In the genomic region with DNA sequence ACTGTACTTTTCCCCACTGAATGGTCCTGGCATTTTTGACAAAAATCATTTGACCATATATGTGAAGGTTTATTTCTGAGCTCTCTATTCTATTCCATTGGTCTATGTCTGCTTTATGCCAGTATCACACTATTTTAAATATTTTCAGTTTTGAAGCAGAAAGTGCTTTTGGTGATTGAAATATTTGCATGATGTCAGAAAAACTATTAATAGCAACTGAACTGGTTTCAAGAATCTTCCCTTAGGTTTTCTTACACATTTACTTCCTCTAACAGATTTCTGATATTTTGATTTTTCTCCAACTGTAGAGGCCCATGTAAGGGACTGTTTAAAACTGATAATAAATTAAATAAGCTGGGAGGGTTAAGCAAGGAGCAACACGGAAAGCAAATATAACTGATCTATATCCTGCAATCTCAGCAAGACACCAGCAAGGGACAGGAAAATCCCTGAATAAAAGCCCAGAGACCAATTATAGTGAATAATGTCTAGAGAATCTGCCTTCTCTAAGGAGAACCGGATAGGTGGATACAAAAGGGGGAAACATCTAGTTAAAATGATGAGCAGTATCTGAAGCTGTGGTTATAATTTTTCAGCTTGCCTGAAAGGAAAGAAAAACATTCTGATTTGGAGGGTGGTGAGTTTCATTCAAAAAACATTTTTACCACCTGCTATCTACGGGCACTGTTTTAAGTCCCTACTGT, we compare ENCODE assay signal across 15 cellular contexts.
A peak's percentile ranks its signal among the peaks of the same experiment; 100 is the strongest.
DNase-seq lines count a peak whose midpoint lies in the region; ATAC-seq, FAIRE-seq and TF ChIP-seq lines count a peak whose summit lies in the region.
"Had no signal": no experiment of that assay in that cellular context is flagged by ENCODE, and none has a peak within 500 bp of the region (broad histone marks: within the 10 kb centered on the region; RNA-seq: fewer than 3 reads in every experiment).

No MANE protein-coding gene starts in this region.

- peaks cover 4% of the 10 kb centered on the region for H3K36me3 ChIP-seq in OCI-LY3 (replicated peaks; ENCODE audit: low read depth, low read length)

- peaks cover 4% of the 10 kb centered on the region in 2 donors for H3K36me3 Mint-ChIP-seq in stimulated activated naive B cell treated with anti-CD40 and anti-IgM and Interleukin-4, amounts not matched to agents 10 μg/mL and 1 μg/mL and 100 μg/mL, for 72 hours
- peaks cover 0 to 5% (median 0%) of the 10 kb centered on the region in 3 experiments; a peak in 3 of 7 replicates for H3K36me3 Mint-ChIP-seq in H9 (ENCODE audit: insufficient read depth in 1 of 3, low read depth in 3 of 3)

- ATAC-seq in stimulated activated naive B cell treated with anti-CD40 and anti-IgM and Interleukin-4, amounts not matched to agents 10 μg/mL and 1 μg/mL and 100 μg/mL, for 72 hours (replicated peaks), result peak; percentile 14 to 48
- ATAC-seq: body of pancreas, HepG2, right cardiac atrium had no signal

- no peaks in the 10 kb centered on the region for H3K27me3 Mint-ChIP-seq in stimulated activated naive B cell treated with anti-CD40 and anti-IgM and Interleukin-4, amounts not matched to agents 10 μg/mL and 1 μg/mL and 100 μg/mL, for 72 hours
- H3K27me3 Mint-ChIP-seq in H9 (ENCODE audit: low read depth), result no peaks in the 10 kb centered on the region

- FAIRE-seq in HTR-8/SVneo (lab: Jason Lieb, UNC), result no peak
- FAIRE-seq: endometrium, HepG2 had no signal

- H4K20me1 ChIP-seq in OCI-LY3 (ENCODE audit: insufficient read depth, low read length) (no peaks in the 10 kb centered on the region), H9 (ENCODE audit: control insufficient read depth, insufficient read depth, insufficient read length) (no peaks in the 10 kb centered on the region)

- no peak overlapping the region for H2BK12ac ChIP-seq in H9 (ENCODE audit: insufficient read length, low read depth, low read length)

- no peaks in the 10 kb centered on the region for H3K9me3 Mint-ChIP-seq in stimulated activated naive B cell treated with anti-CD40 and anti-IgM and Interleukin-4, amounts not matched to agents 10 μg/mL and 1 μg/mL and 100 μg/mL, for 72 hours
- no peaks in the 10 kb centered on the region for H3K9me3 Mint-ChIP-seq in H9

- H3K56ac ChIP-seq in H9 (ENCODE audit: insufficient read length, low read depth, low read length), result no peak overlapping the region

- no peak overlapping the region for H2BK20ac ChIP-seq in H9 (ENCODE audit: low read depth, low read length, poor library complexity, severe bottlenecking)

- no peak overlapping the region for H2BK15ac ChIP-seq in H9 (ENCODE audit: low read depth, low read length)

- no peak overlapping the region for H4K5ac ChIP-seq in H9 (ENCODE audit: insufficient read length, low read depth, low read length)

- no peak overlapping the region for H3K4ac ChIP-seq in H9 (ENCODE audit: low read depth, low read length)

- no peaks in the 10 kb centered on the region for H3K9me3 ChIP-seq in OCI-LY3 (ENCODE audit: insufficient read depth, low read length)
- no peaks in the 10 kb centered on the region for H3K9me3 ChIP-seq in H9 (ENCODE audit: control insufficient read depth, low read depth, low read length)
- H3K9me3 ChIP-seq: body of pancreas had no signal

- H3K27me3 ChIP-seq in OCI-LY3 (ENCODE audit: low read depth, low read length) (no peaks in the 10 kb centered on the region), H9 (ENCODE audit: insufficient read depth, low read length) (no peaks in the 10 kb centered on the region)
- H3K27me3 ChIP-seq: body of pancreas had no signal

- H3K18ac ChIP-seq in H9 (ENCODE audit: insufficient read length, low read depth, low read length), result no peak overlapping the region

- H3K4me2 ChIP-seq in OCI-LY3 (ENCODE audit: low read length) (peak overlapping the region; percentile 90), H9 (ENCODE audit: insufficient read depth, insufficient read length, low read length) (no peak overlapping the region)

- H3K4me1 Mint-ChIP-seq in stimulated activated naive B cell treated with anti-CD40 and anti-IgM and Interleukin-4, amounts not matched to agents 10 μg/mL and 1 μg/mL and 100 μg/mL, for 72 hours, result peaks cover 17 to 43% of the 10 kb centered on the region in 2 donors
- H3K4me1 Mint-ChIP-seq in H9, result peaks cover 2 to 5% of the 10 kb centered on the region in 2 experiments; a peak in 3 of 4 replicates

- TF ChIP-seq CTCF in GM10266 (IDR thresholded peaks at IDR 0.05; ENCODE audit: control insufficient read depth, insufficient read depth, low read depth, missing control alignments), result no peak
- TF ChIP-seq CTCF in OCI-LY3 (IDR thresholded peaks at IDR 0.05; ENCODE audit: low read depth, low read length), result no peak
- TF ChIP-seq CTCF in fibroblast of pulmonary artery (IDR thresholded peaks at IDR 0.05; ENCODE audit: low read length, missing control alignments), result no peak
- TF ChIP-seq CTCF in H9 (conservative IDR thresholded peaks at IDR 0.05), result no peak

- WGBS in H9 (ENCODE audit: extremely low coverage, insufficient read length, low lambda C conversion rate), result no CpG with 5 or more reads among the region's 3 CpGs

- H2AFZ ChIP-seq in OCI-LY3 (ENCODE audit: low read depth, low read length), result no peak overlapping the region; the same call in 1 of the 2 replicates
- H2AFZ ChIP-seq in H9 (ENCODE audit: low read length), result no peak overlapping the region

- no peak overlapping the region for H4K8ac ChIP-seq in H9 (replicated peaks; ENCODE audit: insufficient read length, low read depth, low read length)

- H3K27ac ChIP-seq in OCI-LY3 (ENCODE audit: low read length) (peak overlapping the region; percentile 93), H9 (ENCODE audit: insufficient read length, low read depth, low read length) (no peak overlapping the region)
- H3K27ac ChIP-seq: body of pancreas had no signal

- H3K79me1 ChIP-seq in H9 (ENCODE audit: insufficient read depth, low read depth, low read length, poor library complexity, severe bottlenecking), result no peaks in the 10 kb centered on the region

- H3K23ac ChIP-seq in H9 (ENCODE audit: insufficient read length, low read depth, low read length), result no peak overlapping the region

- H3K4me3 ChIP-seq in OCI-LY3 (ENCODE audit: low read length) (peak overlapping the region; percentile 69), fibroblast of pulmonary artery (replicated peaks; ENCODE audit: low read depth, low read length) (no peak overlapping the region)
- H3K4me3 ChIP-seq: body of pancreas had no signal

- H3K27ac Mint-ChIP-seq in stimulated activated naive B cell treated with anti-CD40 and anti-IgM and Interleukin-4, amounts not matched to agents 10 μg/mL and 1 μg/mL and 100 μg/mL, for 72 hours, result peak overlapping the region; percentile 80
- no peak overlapping the region for H3K27ac Mint-ChIP-seq in H9

- DNase-seq in GM10266 (ENCODE audit: extremely low spot score) (peak; percentile 42), fibroblast of pulmonary artery (ENCODE audit: low read depth) (peak; percentile 19), H9 (no peak), HTR-8/SVneo (ENCODE audit: insufficient read length, low spot score) (no peak), ureter (ENCODE audit: low spot score) (no peak)
- no peak for DNase-seq in stimulated activated naive B cell treated with anti-CD40 and anti-IgM and Interleukin-4, amounts not matched to agents 10 μg/mL and 1 μg/mL and 100 μg/mL, for 72 hours
- DNase-seq: activated CD4-positive, CD25-positive, alpha-beta regulatory T cell treated with anti-CD3 and anti-CD28 coated beads, Interleukin-2, amount 50 U/mL, for 72 hours; activated T-cell treated with anti-CD3 and anti-CD28 coated beads, Interleukin-2, amount 50 U/mL, for 48 hours; body of pancreas; DMS 273 treated with DMSO at 0.1 percent for 48 hours; NCI-H774; right cardiac atrium had no signal

- H3K4me3 Mint-ChIP-seq in stimulated activated naive B cell treated with anti-CD40 and anti-IgM and Interleukin-4, amounts not matched to agents 10 μg/mL and 1 μg/mL and 100 μg/mL, for 72 hours, result peak overlapping the region; percentile 44 to 58
- H3K4me3 Mint-ChIP-seq in H9, result no peak overlapping the region

- H3K4me1 ChIP-seq in OCI-LY3 (ENCODE audit: low read length) (peaks cover 37% of the 10 kb centered on the region), H9 (ENCODE audit: insufficient read depth, low read length) (no peaks in the 10 kb centered on the region)

- no peak overlapping the region for H2BK120ac ChIP-seq in H9 (ENCODE audit: low read depth, low read length, poor library complexity, severe bottlenecking)

- no peak overlapping the region for H2BK5ac ChIP-seq in H9 (ENCODE audit: insufficient read length, low read length)

- H3T11ph ChIP-seq in H9 (ENCODE audit: low read length), result no peak overlapping the region

- no peaks in the 10 kb centered on the region for H3K23me2 ChIP-seq in H9 (ENCODE audit: insufficient read length, low read depth, low read length, poor library complexity, severe bottlenecking)

- no peak overlapping the region for H2AK5ac ChIP-seq in H9 (ENCODE audit: insufficient read length, low read length)

- peak overlapping the region; percentile 62 for H3K9ac ChIP-seq in OCI-LY3 (ENCODE audit: low read length)
- H3K9ac ChIP-seq in H9 (ENCODE audit: extremely low read depth, insufficient read length, low read length), result no peak overlapping the region

- H3K14ac ChIP-seq in H9 (ENCODE audit: insufficient read depth, low read length), result no peak overlapping the region

- H4K91ac ChIP-seq in H9 (ENCODE audit: insufficient read length, low read depth, low read length), result no peak overlapping the region

- no peaks in the 10 kb centered on the region for H3K79me2 ChIP-seq in OCI-LY3 (ENCODE audit: low read length)
- H3K79me2 ChIP-seq in H9 (ENCODE audit: insufficient read depth, low read length), result no peaks in the 10 kb centered on the region

Comparison
In these comparisons a context has a peak if more than half of its experiments do, and no peak if none do; other contexts are left out.
1. DNase-seq: peak in GM10266 (single experiment) and fibroblast of pulmonary artery (single experiment); none in stimulated activated naive B cell treated with anti-CD40 and anti-IgM and Interleukin-4, amounts not matched to agents 10 μg/mL and 1 μg/mL and 100 μg/mL, for 72 hours (single experiment), H9 (single experiment), HTR-8/SVneo (single experiment) and ureter (single experiment).
2. H3K4me3 Mint-ChIP-seq: peak in stimulated activated naive B cell treated with anti-CD40 and anti-IgM and Interleukin-4, amounts not matched to agents 10 μg/mL and 1 μg/mL and 100 μg/mL, for 72 hours (2 of 2); none in H9 (0 of 2).